In genomic region chr2:152396051-152396511, GRCh38 we compare ENCODE assay signal across 17 cellular contexts.
DNase-seq lines count a peak whose midpoint lies in the region; ATAC-seq and TF ChIP-seq lines count a peak whose summit lies in the region.
"Had no signal": no experiment of that assay in that cellular context is flagged by ENCODE, and none has a peak within 500 bp of the region (broad histone marks: within the 10 kb centered on the region; RNA-seq: fewer than 3 reads in every experiment).

No MANE protein-coding gene starts in this region.

- WGBS in stomach, 5 donors: 57 to 83% (median 74%) methylated on average over 4 of the region's 4 CpGs

- peak; percentile 49 for ATAC-seq in left lung
- ATAC-seq in activated CD4-positive, CD25-positive, alpha-beta regulatory T cell treated with anti-CD3 and anti-CD28 coated beads, Interleukin-2, amount 50 U/mL, for 24 hours: no peak

- TF ChIP-seq CTCF in left lung (IDR thresholded peaks at IDR 0.05) (no peak), stomach (IDR thresholded peaks at IDR 0.05) (no peak)

- DNase-seq in EH (ENCODE audit: low read depth) (peak; percentile 46), left lung (no peak), stomach (no peak), activated gamma-delta T cell (lab: John Stamatoyannopoulos, UW) (no peak), NCI-H1417 (lab: John Stamatoyannopoulos, UW) (no peak)
- DNase-seq in activated T-helper 2 cell treated with anti-CD3 and anti-CD28 coated beads, Interferon-gamma antibody, Interleukin-2, Interleukin-4, amounts not matched to agents 10 μg/mL and 5 μg/mL and 100 μg/mL, durations not matched to agents 14 hours and 24 hours and 36 hours (ENCODE audit: low spot score): no peak
- DNase-seq: activated B cell treated with CpG ODN at 0.5 μM for 24 hours, brain microvascular endothelial cell, GDM1, kidney glomerular epithelial cell, NCI-H1092 treated with DMSO at 0.1 percent for 48 hours, NCI-H524 treated with DMSO at 0.1 percent for 48 hours, nucleus accumbens had no signal

- H3K9me3 ChIP-seq in left lung: no peaks in the 10 kb centered on the region
- H3K9me3 ChIP-seq in stomach: no peaks in the 10 kb centered on the region

- peaks cover 17% of the 10 kb centered on the region for H3K27me3 Mint-ChIP-seq in activated T-helper 2 cell treated with anti-CD3 and anti-CD28 coated beads, Interferon-gamma antibody, Interleukin-2, Interleukin-4, amounts not matched to agents 10 μg/mL and 5 μg/mL and 100 μg/mL, durations not matched to agents 14 hours and 24 hours and 36 hours (ENCODE audit: low read depth)
- H3K27me3 Mint-ChIP-seq: activated B cell treated with CpG ODN at 0.5 μM for 24 hours had no signal

- H3K4me1 ChIP-seq in left lung (no peaks in the 10 kb centered on the region), stomach (peaks cover 0 to 54% (median 13%) of the 10 kb centered on the region in 4 donors)

- no peaks in the 10 kb centered on the region for H3K36me3 ChIP-seq in left lung
- no peaks in the 10 kb centered on the region for H3K36me3 ChIP-seq in stomach
- H3K36me3 ChIP-seq: brain microvascular endothelial cell had no signal

- no peak overlapping the region for H3K27ac Mint-ChIP-seq in activated T-helper 2 cell treated with anti-CD3 and anti-CD28 coated beads, Interferon-gamma antibody, Interleukin-2, Interleukin-4, amounts not matched to agents 10 μg/mL and 5 μg/mL and 100 μg/mL, durations not matched to agents 14 hours and 24 hours and 36 hours
- H3K27ac Mint-ChIP-seq: activated B cell treated with CpG ODN at 0.5 μM for 24 hours, CD14-positive monocyte had no signal

- intact Hi-C loops in left lung (cut with DNase I) (no loop called here), stomach (cut with DNase I; ENCODE audit: low total_unique reads) (no loop called here)
- intact Hi-C loops in activated T-helper 2 cell treated with anti-CD3 and anti-CD28 coated beads, Interferon-gamma antibody, Interleukin-2, Interleukin-4, amounts not matched to agents 10 μg/mL and 5 μg/mL and 100 μg/mL, durations not matched to agents 14 hours and 24 hours and 36 hours (cut with micrococcal nuclease): no loop called here

- no peak overlapping the region for H3K4me3 Mint-ChIP-seq in activated T-helper 2 cell treated with anti-CD3 and anti-CD28 coated beads, Interferon-gamma antibody, Interleukin-2, Interleukin-4, amounts not matched to agents 10 μg/mL and 5 μg/mL and 100 μg/mL, durations not matched to agents 14 hours and 24 hours and 36 hours (ENCODE audit: low read depth)
- H3K4me3 Mint-ChIP-seq: activated B cell treated with CpG ODN at 0.5 μM for 24 hours, CD14-positive monocyte had no signal

- no peaks in the 10 kb centered on the region for H3K36me3 Mint-ChIP-seq in activated T-helper 2 cell treated with anti-CD3 and anti-CD28 coated beads, Interferon-gamma antibody, Interleukin-2, Interleukin-4, amounts not matched to agents 10 μg/mL and 5 μg/mL and 100 μg/mL, durations not matched to agents 14 hours and 24 hours and 36 hours (ENCODE audit: low read depth)
- H3K36me3 Mint-ChIP-seq: CD14-positive monocyte had no signal

- TF ChIP-seq EP300 in stomach (IDR thresholded peaks at IDR 0.05): no peak

- H3K4me3 ChIP-seq in left lung (no peak overlapping the region), stomach (peak overlapping the region in 3 of 4 donors; percentile 10 to 19 (median 19))

- H3K27ac ChIP-seq in cingulate gyrus (ENCODE audit: low read depth, low read length) (peak overlapping the region; percentile 80), left lung (peak overlapping the region in 1 of 2 donors; percentile 69), stomach (peak overlapping the region in 4 of 5 donors; percentile 18 to 65 (median 48))
- H3K27ac ChIP-seq: brain microvascular endothelial cell, epithelial cell of prostate had no signal

- H3K9me3 Mint-ChIP-seq in activated T-helper 2 cell treated with anti-CD3 and anti-CD28 coated beads, Interferon-gamma antibody, Interleukin-2, Interleukin-4, amounts not matched to agents 10 μg/mL and 5 μg/mL and 100 μg/mL, durations not matched to agents 14 hours and 24 hours and 36 hours: no peaks in the 10 kb centered on the region
- H3K9me3 Mint-ChIP-seq: activated B cell treated with CpG ODN at 0.5 μM for 24 hours had no signal

- peaks cover 33% of the 10 kb centered on the region for H3K4me1 Mint-ChIP-seq in activated T-helper 2 cell treated with anti-CD3 and anti-CD28 coated beads, Interferon-gamma antibody, Interleukin-2, Interleukin-4, amounts not matched to agents 10 μg/mL and 5 μg/mL and 100 μg/mL, durations not matched to agents 14 hours and 24 hours and 36 hours (ENCODE audit: low read depth)
- H3K4me1 Mint-ChIP-seq: activated B cell treated with CpG ODN at 0.5 μM for 24 hours, CD14-positive monocyte had no signal

- no peaks in the 10 kb centered on the region for H3K27me3 ChIP-seq in left lung
- H3K27me3 ChIP-seq in stomach: no peaks in the 10 kb centered on the region
- H3K27me3 ChIP-seq: brain microvascular endothelial cell had no signal

- TF ChIP-seq POLR2A in stomach (IDR thresholded peaks at IDR 0.05): no peak

Comparison
In these comparisons a context has a peak if more than half of its experiments do, and no peak if none do; other contexts are left out.
1. H3K4me3 ChIP-seq: peak in stomach (3 of 4); none in left lung (0 of 2).